Comparison of ENCODE assay signal across 21 cellular contexts in genomic region chr17:1446201-1446600, GRCh38. TPM values are rescaled to one million over a fixed set of nuclear protein-coding genes. Genes with fewer than 3 reads are reported as not detected.
DNase-seq lines count a peak whose midpoint lies in the region; ATAC-seq and TF ChIP-seq lines count a peak whose summit lies in the region.
"Had no signal": no experiment of that assay in that cellular context is flagged by ENCODE, and none has a peak within 500 bp of the region (broad histone marks: within the 10 kb centered on the region; RNA-seq: fewer than 3 reads in every experiment).

No MANE protein-coding gene starts in this region.

- H3K36me3 Mint-ChIP-seq in naive B cell: no peaks in the 10 kb centered on the region

- H3K9me3 ChIP-seq in right cardiac atrium (ENCODE audit: control insufficient read depth, low read length) (no peaks in the 10 kb centered on the region), right atrium auricular region (no peaks in the 10 kb centered on the region), breast epithelium (no peaks in the 10 kb centered on the region), BE2C (no peaks in the 10 kb centered on the region)
- H3K9me3 ChIP-seq: adrenal gland had no signal

- TF ChIP-seq POLR2A in breast epithelium (IDR thresholded peaks at IDR 0.05): no peak

- H3K27me3 ChIP-seq in right cardiac atrium (ENCODE audit: control insufficient read depth, insufficient read depth) (no peaks in the 10 kb centered on the region), right atrium auricular region (no peaks in the 10 kb centered on the region), breast epithelium (no peaks in the 10 kb centered on the region), BE2C (no peaks in the 10 kb centered on the region)
- H3K27me3 ChIP-seq: adrenal gland had no signal

- intact Hi-C loops in right cardiac atrium (cut with DNase I): no loop called here
- intact Hi-C loops in breast epithelium (cut with DNase I; ENCODE audit: low total_unique reads): no loop called here

- no peaks in the 10 kb centered on the region for H3K9me3 Mint-ChIP-seq in naive B cell
- H3K9me3 Mint-ChIP-seq: CD14-positive monocyte; naive thymus-derived CD4-positive, alpha-beta T cell; stimulated activated memory B cell treated with anti-CD40 and anti-IgM and Interleukin-4, amounts not matched to agents 10 μg/mL and 1 μg/mL and 100 μg/mL, for 72 hours had no signal

- H3K27me3 Mint-ChIP-seq in naive B cell: no peaks in the 10 kb centered on the region
- H3K27me3 Mint-ChIP-seq: naive thymus-derived CD4-positive, alpha-beta T cell; stimulated activated memory B cell treated with anti-CD40 and anti-IgM and Interleukin-4, amounts not matched to agents 10 μg/mL and 1 μg/mL and 100 μg/mL, for 72 hours had no signal

- H3K36me3 ChIP-seq in right atrium auricular region: no peaks in the 10 kb centered on the region
- no peaks in the 10 kb centered on the region for H3K36me3 ChIP-seq in breast epithelium
- H3K36me3 ChIP-seq in BE2C: no peaks in the 10 kb centered on the region
- H3K36me3 ChIP-seq: adrenal gland had no signal

- H3K4me3 ChIP-seq in right cardiac atrium (ENCODE audit: low read length) (no peak overlapping the region), right atrium auricular region (no peak overlapping the region), breast epithelium (no peak overlapping the region), BE2C (ENCODE audit: low read depth, low read length) (no peak overlapping the region)
- H3K4me3 ChIP-seq: adrenal gland, coronary artery had no signal

- peak overlapping the region in 4 of 6 donors; percentile 34 to 57 (median 44) for H3K27ac Mint-ChIP-seq in naive B cell
- H3K27ac Mint-ChIP-seq: stimulated activated memory B cell treated with anti-CD40 and anti-IgM and Interleukin-4, amounts not matched to agents 10 μg/mL and 1 μg/mL and 100 μg/mL, for 72 hours had no signal

- H3K4me3 Mint-ChIP-seq in naive B cell: peak overlapping the region in 1 of 8 donors; percentile 9
- H3K4me3 Mint-ChIP-seq: CD14-positive monocyte; stimulated activated memory B cell treated with anti-CD40 and anti-IgM and Interleukin-4, amounts not matched to agents 10 μg/mL and 1 μg/mL and 100 μg/mL, for 72 hours had no signal

- peaks cover 17% of the 10 kb centered on the region for H3K4me1 ChIP-seq in right cardiac atrium (ENCODE audit: control insufficient read depth, insufficient read depth, low read length)
- H3K4me1 ChIP-seq in right atrium auricular region: peaks cover 0 to 41% of the 10 kb centered on the region in 2 donors
- H3K4me1 ChIP-seq in breast epithelium: no peaks in the 10 kb centered on the region
- H3K4me1 ChIP-seq in BE2C: no peaks in the 10 kb centered on the region
- H3K4me1 ChIP-seq: adrenal gland had no signal

- no peak for TF ChIP-seq CTCF in right atrium auricular region (IDR thresholded peaks at IDR 0.05)
- no peak for TF ChIP-seq CTCF in breast epithelium (IDR thresholded peaks at IDR 0.05)
- TF ChIP-seq CTCF in BE2C (IDR thresholded peaks at IDR 0.05; ENCODE audit: low read depth, low read length): no peak

- 89% methylated on average over 12 of the region's 12 CpGs for WGBS in right cardiac atrium

- no peak for DNase-seq in right cardiac atrium
- DNase-seq in right atrium auricular region (ENCODE audit: low spot score): no peak
- peak in 1 of 2 donors; percentile 44 for DNase-seq in breast epithelium (ENCODE audit: low spot score in 2 of 2)
- no peak for DNase-seq in naive B cell
- DNase-seq in NCI-H524 treated with DMSO at 0.1 percent for 48 hours (lab: John Stamatoyannopoulos, UW): no peak
- DNase-seq in GM19240 (ENCODE audit: insufficient read length, low spot score): no peak
- no peak for DNase-seq in BE2C
- DNase-seq: activated CD4-positive, alpha-beta T cell treated with anti-CD3 and anti-CD28 coated beads, Interleukin-2, amount 50 U/mL, for 4 hours; activated effector memory CD4-positive, alpha-beta T cell treated with Interleukin-2 at 50 U/mL for 16 hours; adrenal gland; mesendoderm; naive thymus-derived CD4-positive, alpha-beta T cell; NCI-H1105; NCI-H2029; retina; stimulated activated CD4-positive, alpha-beta T cell treated with anti-CD3 and anti-CD28 coated beads, Interleukin-2, amount 100 ng/mL, for 48 hours; T-helper 9 cell had no signal

- H3K27ac ChIP-seq in right cardiac atrium (ENCODE audit: low read length): peak overlapping the region; percentile 36
- H3K27ac ChIP-seq in right atrium auricular region: no peak overlapping the region
- H3K27ac ChIP-seq in breast epithelium: peak overlapping the region; percentile 14 to 62
- H3K27ac ChIP-seq: coronary artery had no signal

- ATAC-seq in right cardiac atrium (no peak), naive B cell (ENCODE audit: low read depth in 2 of 2) (no peak)
- ATAC-seq: HCT116; naive thymus-derived CD4-positive, alpha-beta T cell; stimulated activated memory B cell treated with anti-CD40 and anti-IgM and Interleukin-4, amounts not matched to agents 10 μg/mL and 1 μg/mL and 100 μg/mL, for 72 hours had no signal

- peaks cover 22 to 56% (median 31%) of the 10 kb centered on the region in 3 donors for H3K4me1 Mint-ChIP-seq in naive B cell

RNA-seq across cellular contexts. Expression of gene CRK, which starts 9.8 kb away (rescaled TPM):
- total RNA-seq in right cardiac atrium (10 to 100 TPM; 33.9 to 44.8 (median 38.9) TPM), right atrium auricular region (10 to 100 TPM; 36.0 to 49.8 TPM), breast epithelium (10 to 100 TPM; 73.7 to 84.5 (median 76.8) TPM)
- polyA plus RNA-seq in right cardiac atrium (21.3 TPM), naive B cell (ENCODE audit: low read depth in 6 of 6) (10 to 100 TPM; 28.1 to 34.6 (median 32.3) TPM)
- polyA plus RNA-seq in BE2C (2012; ENCODE audit: insufficient read depth, insufficient read length, low read depth): 29.0 TPM

RNA-seq across cellular contexts. Expression of gene YWHAE, which starts 46.2 kb away (rescaled TPM):
- 100 to 1,000 TPM; 484 to 570 (median 535) TPM for total RNA-seq in right cardiac atrium
- polyA plus RNA-seq in right cardiac atrium: 366 TPM
- 100 to 1,000 TPM; 655 to 703 TPM for total RNA-seq in right atrium auricular region
- 100 to 1,000 TPM; 481 to 610 (median 518) TPM for total RNA-seq in breast epithelium
- polyA plus RNA-seq in naive B cell (ENCODE audit: low read depth in 6 of 6): 10 to 100 TPM; 41.6 to 51.5 (median 44.8) TPM
- 609 TPM for polyA plus RNA-seq in BE2C (2012; ENCODE audit: insufficient read depth, insufficient read length, low read depth)

RNA-seq across cellular contexts. Expression of gene MYO1C, which starts 46.3 kb away (rescaled TPM):
- total RNA-seq in right cardiac atrium: 100 to 1,000 TPM; 149 to 185 (median 180) TPM
- polyA plus RNA-seq in right cardiac atrium: 78.9 TPM
- 100 to 1,000 TPM in 1 of 2 donors, 10 to 100 TPM in 1; 83.6 to 161 TPM for total RNA-seq in right atrium auricular region
- 100 to 1,000 TPM in 2 of 3 donors, 10 to 100 TPM in 1; 99.5 to 235 (median 137) TPM for total RNA-seq in breast epithelium
- 10 to 100 TPM; 12.0 to 32.5 (median 21.4) TPM for polyA plus RNA-seq in naive B cell (ENCODE audit: low read depth in 6 of 6)
- 12.9 TPM for polyA plus RNA-seq in BE2C (2012; ENCODE audit: insufficient read depth, insufficient read length, low read depth)

Comparison
In these comparisons a context has a peak if more than half of its experiments do, and no peak if none do; other contexts are left out.
1. H3K27ac ChIP-seq: peak in right cardiac atrium (single experiment) and breast epithelium (2 of 2); none in right atrium auricular region (0 of 2).